In genomic region chr15:43220991-43221403, GRCh38 we compare ENCODE assay signal across 22 cellular contexts. TPM values are rescaled to one million over a fixed set of nuclear protein-coding genes. Genes with fewer than 3 reads are reported as not detected.
"Had no signal": no experiment of that assay in that cellular context is flagged by ENCODE, and none has a peak within 500 bp of the region (broad histone marks: within the 10 kb centered on the region; RNA-seq: fewer than 3 reads in every experiment).

Gene EPB42, minus strand, starts transcription at chr15:43221018. Its CDS starts 193 bp downstream, at chr15:43220825.

- ATAC-seq: activated T-cell treated with anti-CD3 and anti-CD28 coated beads, Interleukin-2, amount 50 U/mL, for 72 hours; left lung; pancreas; stimulated activated naive B cell treated with anti-CD40 and anti-IgM and Interleukin-4, amounts not matched to agents 10 μg/mL and 1 μg/mL and 100 μg/mL, for 72 hours had no signal

- H3K36me3 ChIP-seq: left lung, neutrophil, pancreas, sigmoid colon, spleen had no signal

- FAIRE-seq: astrocyte, bronchial epithelial cell, kidney, pancreas had no signal

- H3K4me3 ChIP-seq: left lung, pancreas, sigmoid colon had no signal

- H3K9me3 ChIP-seq: left lung, neutrophil, pancreas, sigmoid colon, spleen had no signal

- H3K4me1 ChIP-seq: left lung, pancreas, sigmoid colon had no signal

- DNase-seq: activated CD4-positive, alpha-beta T cell treated with anti-CD3 and anti-CD28 coated beads, Interleukin-2, amount 50 U/mL, for 4 hours; activated gamma-delta T cell; activated T-cell treated with anti-CD3 and anti-CD28 coated beads, Interleukin-2, amount 50 U/mL, for 72 hours; foreskin fibroblast; hypothalamus; kidney; left lung; naive B cell; pancreas; sigmoid colon; spleen; stimulated activated CD4-positive, alpha-beta T cell treated with anti-CD3 and anti-CD28 coated beads, Interleukin-4, amount 100 ng/mL, for 4 hours; stimulated activated naive B cell treated with anti-CD40 and anti-IgM and Interleukin-4, amounts not matched to agents 10 μg/mL and 1 μg/mL and 100 μg/mL, for 72 hours; T-helper 1 cell had no signal

- H3K27me3 ChIP-seq: left lung, neutrophil, pancreas had no signal

- H3K27ac ChIP-seq: left lung, neutrophil, pancreas, sigmoid colon, spleen had no signal

RNA-seq across cellular contexts. Expression of gene EPB42, which starts in this region (rescaled TPM):
- total RNA-seq: activated CD8-positive, alpha-beta memory T cell treated with anti-CD3 and anti-CD28 coated beads for 36 hours; activated T-cell treated with anti-CD3 and anti-CD28 coated beads, Interleukin-2, amount 50 U/mL, for 72 hours; astrocyte; bronchial epithelial cell; dermis microvascular lymphatic vessel endothelial cell; glomerular endothelial cell; kidney; left lung; pancreas; pulmonary artery endothelial cell; sigmoid colon; ureter had no signal
- polyA plus RNA-seq: pancreas had no signal
